ENCODE assay signal across 16 cellular contexts in the genomic region with DNA sequence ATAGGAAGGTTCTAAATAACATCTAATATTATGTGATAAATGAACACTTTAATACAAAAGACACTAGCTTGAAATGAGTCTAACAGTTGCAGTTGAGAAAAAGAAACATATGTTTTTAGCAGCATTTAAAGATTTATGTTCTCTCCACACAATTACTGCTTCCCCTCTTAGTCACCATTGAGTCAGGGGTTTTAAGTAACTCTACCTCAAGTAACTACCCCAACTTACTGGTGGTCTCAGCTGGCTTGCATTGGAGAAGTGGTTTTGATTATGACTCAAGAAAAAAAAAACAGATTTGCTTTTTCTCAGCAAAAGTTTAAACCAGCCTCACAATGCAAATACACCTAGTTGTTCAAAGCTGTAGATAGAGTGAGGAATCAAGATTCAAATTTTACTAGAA.
DNase-seq lines count a peak whose midpoint lies in the region; ATAC-seq lines count a peak whose summit lies in the region.
"Had no signal": no experiment of that assay in that cellular context is flagged by ENCODE, and none has a peak within 500 bp of the region (broad histone marks: within the 10 kb centered on the region; RNA-seq: fewer than 3 reads in every experiment).

No MANE protein-coding gene starts in this region.

- no peak overlapping the region for H3K27ac Mint-ChIP-seq in activated T-helper 2 cell treated with anti-CD3 and anti-CD28 coated beads, Interferon-gamma antibody, Interleukin-2, Interleukin-4, amounts not matched to agents 10 μg/mL and 5 μg/mL and 100 μg/mL, durations not matched to agents 14 hours and 24 hours and 36 hours
- H3K27ac Mint-ChIP-seq: CD4-positive, alpha-beta memory T cell had no signal

- peaks cover 48% of the 10 kb centered on the region for H3K9me3 Mint-ChIP-seq in activated T-helper 2 cell treated with anti-CD3 and anti-CD28 coated beads, Interferon-gamma antibody, Interleukin-2, Interleukin-4, amounts not matched to agents 10 μg/mL and 5 μg/mL and 100 μg/mL, durations not matched to agents 14 hours and 24 hours and 36 hours

- no peak for ATAC-seq in GM21576 (IDR thresholded peaks at IDR 0.05; ENCODE audit: unreplicated experiment)

- H3K4me1 Mint-ChIP-seq in activated T-helper 2 cell treated with anti-CD3 and anti-CD28 coated beads, Interferon-gamma antibody, Interleukin-2, Interleukin-4, amounts not matched to agents 10 μg/mL and 5 μg/mL and 100 μg/mL, durations not matched to agents 14 hours and 24 hours and 36 hours (ENCODE audit: low read depth) = no peaks in the 10 kb centered on the region
- H3K4me1 Mint-ChIP-seq: CD4-positive, alpha-beta memory T cell had no signal

- H3K4me3 Mint-ChIP-seq in activated T-helper 2 cell treated with anti-CD3 and anti-CD28 coated beads, Interferon-gamma antibody, Interleukin-2, Interleukin-4, amounts not matched to agents 10 μg/mL and 5 μg/mL and 100 μg/mL, durations not matched to agents 14 hours and 24 hours and 36 hours (ENCODE audit: low read depth) = no peak overlapping the region
- H3K4me3 Mint-ChIP-seq: CD4-positive, alpha-beta memory T cell had no signal

- DNase-seq in NOMO-1 treated with DMSO at 0.1 percent for 48 hours (lab: John Stamatoyannopoulos, UW; ENCODE audit: unreplicated experiment) = peak; percentile 63
- no peak for DNase-seq in NOMO-1 treated with dmso at 0.1 percent for 144 hours (lab: John Stamatoyannopoulos, UW; ENCODE audit: unreplicated experiment)
- DNase-seq in astrocyte of the hippocampus (ENCODE audit: low read depth, low spot score) = peak; percentile 8
- peak; percentile 12 for DNase-seq in iris pigment epithelial cell (ENCODE audit: low read depth)
- DNase-seq in activated T-helper 2 cell treated with anti-CD3 and anti-CD28 coated beads, Interferon-gamma antibody, Interleukin-2, Interleukin-4, amounts not matched to agents 10 μg/mL and 5 μg/mL and 100 μg/mL, durations not matched to agents 14 hours and 24 hours and 36 hours (ENCODE audit: low spot score) = no peak
- no peak for DNase-seq in 8988T
- DNase-seq in activated T-cell treated with anti-CD3 and anti-CD28 coated beads, Interleukin-2, amount 50 U/mL, for 48 hours = no peak
- DNase-seq: Calu3; CD4-positive, alpha-beta memory T cell; GOT3; IMR-90; Kasumi-1; NCI-H187 treated with DMSO at 0.1 percent for 48 hours; NCI-H69; OCI-M1 had no signal

- H3K27me3 Mint-ChIP-seq in activated T-helper 2 cell treated with anti-CD3 and anti-CD28 coated beads, Interferon-gamma antibody, Interleukin-2, Interleukin-4, amounts not matched to agents 10 μg/mL and 5 μg/mL and 100 μg/mL, durations not matched to agents 14 hours and 24 hours and 36 hours (ENCODE audit: low read depth) = no peaks in the 10 kb centered on the region
- H3K27me3 Mint-ChIP-seq: CD4-positive, alpha-beta memory T cell had no signal

- intact Hi-C loops in activated T-helper 2 cell treated with anti-CD3 and anti-CD28 coated beads, Interferon-gamma antibody, Interleukin-2, Interleukin-4, amounts not matched to agents 10 μg/mL and 5 μg/mL and 100 μg/mL, durations not matched to agents 14 hours and 24 hours and 36 hours (cut with micrococcal nuclease) = no loop called here

- H3K36me3 Mint-ChIP-seq in activated T-helper 2 cell treated with anti-CD3 and anti-CD28 coated beads, Interferon-gamma antibody, Interleukin-2, Interleukin-4, amounts not matched to agents 10 μg/mL and 5 μg/mL and 100 μg/mL, durations not matched to agents 14 hours and 24 hours and 36 hours (ENCODE audit: low read depth) = no peaks in the 10 kb centered on the region
- H3K36me3 Mint-ChIP-seq: CD4-positive, alpha-beta memory T cell had no signal

Comparison
In these comparisons a context has a peak if more than half of its experiments do, and no peak if none do; other contexts are left out.
1. DNase-seq: peak in NOMO-1 treated with DMSO at 0.1 percent for 48 hours (single experiment), astrocyte of the hippocampus (single experiment) and iris pigment epithelial cell (single experiment); none in NOMO-1 treated with dmso at 0.1 percent for 144 hours (single experiment), activated T-helper 2 cell treated with anti-CD3 and anti-CD28 coated beads, Interferon-gamma antibody, Interleukin-2, Interleukin-4, amounts not matched to agents 10 μg/mL and 5 μg/mL and 100 μg/mL, durations not matched to agents 14 hours and 24 hours and 36 hours (single experiment), 8988T (single experiment) and activated T-cell treated with anti-CD3 and anti-CD28 coated beads, Interleukin-2, amount 50 U/mL, for 48 hours (0 of 2).